In genomic region chr3:13014755-13015285, GRCh38 we compare ENCODE assay signal across 10 cellular contexts. TPM values are rescaled to one million over a fixed set of nuclear protein-coding genes. Genes with fewer than 3 reads are reported as not detected.
DNase-seq lines count a peak whose midpoint lies in the region; ATAC-seq and TF ChIP-seq lines count a peak whose summit lies in the region.
"Had no signal": no experiment of that assay in that cellular context is flagged by ENCODE, and none has a peak within 500 bp of the region (broad histone marks: within the 10 kb centered on the region; RNA-seq: fewer than 3 reads in every experiment).

No MANE protein-coding gene starts in this region.

- H3K36me3 ChIP-seq in OCI-LY7 (ENCODE audit: insufficient read depth, low read length) (peaks cover 13% of the 10 kb centered on the region), esophagus muscularis mucosa (no peaks in the 10 kb centered on the region), PC-9 (ENCODE audit: low read depth) (no peaks in the 10 kb centered on the region)

- peak overlapping the region; percentile 94 for H3K4me3 Mint-ChIP-seq in T-helper 1 cell treated with Interleukin-12 subunit alpha and Interleukin-12 subunit beta and Interleukin-4 antibody, amounts not matched to agents 30 μg/mL and 1 μg/mL, for 36 hours

- H3K9me3 Mint-ChIP-seq in T-helper 1 cell treated with Interleukin-12 subunit alpha and Interleukin-12 subunit beta and Interleukin-4 antibody, amounts not matched to agents 30 μg/mL and 1 μg/mL, for 36 hours = no peaks in the 10 kb centered on the region

- BruUV-seq in OCI-LY7 (replicated peaks; lab: Mats Ljungman, UMichigan) (no TSS peak), PC-9 (replicated peaks; lab: Mats Ljungman, UMichigan) (no TSS peak)

- no peak overlapping the region for H2AFZ ChIP-seq in OCI-LY7 (ENCODE audit: low read length)
- H2AFZ ChIP-seq in PC-9 = no peak overlapping the region

- peak overlapping the region; percentile 93 for H3K4me2 ChIP-seq in OCI-LY7 (ENCODE audit: low read length)
- H3K4me2 ChIP-seq in PC-9 = no peak overlapping the region

- H3K4me1 Mint-ChIP-seq in T-helper 1 cell treated with Interleukin-12 subunit alpha and Interleukin-12 subunit beta and Interleukin-4 antibody, amounts not matched to agents 30 μg/mL and 1 μg/mL, for 36 hours (ENCODE audit: low read depth) = peaks cover 58% of the 10 kb centered on the region

- peaks cover 18% of the 10 kb centered on the region for H3K36me3 Mint-ChIP-seq in T-helper 1 cell treated with Interleukin-12 subunit alpha and Interleukin-12 subunit beta and Interleukin-4 antibody, amounts not matched to agents 30 μg/mL and 1 μg/mL, for 36 hours (ENCODE audit: low read depth)

- peak overlapping the region; percentile 97 for H3K27ac ChIP-seq in OCI-LY7 (ENCODE audit: low read depth, low read length, poor library complexity, severe bottlenecking)
- H3K27ac ChIP-seq in esophagus muscularis mucosa (replicated peaks in 1 of 4) = peak overlapping the region; percentile 68 to 80 (median 68)
- peak overlapping the region; percentile 66 to 97 (median 90) for H3K27ac ChIP-seq in skin epidermis
- no peak overlapping the region for H3K27ac ChIP-seq in PC-9
- H3K27ac ChIP-seq: 22Rv1 had no signal

- CTCF ChIA-PET in OCI-LY7 (lab: Charles Lee; ENCODE audit: unreplicated experiment) (interaction anchor here (0.6 kb wide), 1 partner anchor 31 kb away, joined by 3 read pairs; no protein-coding TSS in a partner anchor), PC-9 (lab: Charles Lee) (no interaction called here)

- H3K9me3 ChIP-seq in OCI-LY7 (ENCODE audit: low read length) (no peaks in the 10 kb centered on the region), esophagus muscularis mucosa (no peaks in the 10 kb centered on the region), PC-9 (ENCODE audit: insufficient read depth, low read depth) (no peaks in the 10 kb centered on the region)

- no peak for TF ChIP-seq POLR2A in esophagus muscularis mucosa (IDR thresholded peaks at IDR 0.05; ENCODE audit: low read depth)

- DNase-seq in T-helper 1 cell (no peak), OCI-LY7 (ENCODE audit: low spot score) (no peak), esophagus muscularis mucosa (ENCODE audit: extremely low spot score) (no peak), PC-9 (no peak), AG08396 (ENCODE audit: low spot score) (no peak)
- DNase-seq: NCI-H2107 had no signal

- TF ChIP-seq EP300 in esophagus muscularis mucosa (IDR thresholded peaks at IDR 0.05) = no peak

- H4K20me1 ChIP-seq in OCI-LY7 (ENCODE audit: insufficient read depth, low read length) (no peaks in the 10 kb centered on the region), PC-9 (ENCODE audit: insufficient read depth) (no peaks in the 10 kb centered on the region)

- intact Hi-C loops in OCI-LY7 (cut with micrococcal nuclease; ENCODE audit: unreplicated experiment) (loop anchor here (1.0 to 10.0 kb wide), 4 partner anchors 20 to 1670 kb away; no protein-coding TSS in a partner anchor), esophagus muscularis mucosa (cut with DNase I) (no loop called here), PC-9 (cut with micrococcal nuclease; ENCODE audit: unreplicated experiment) (no loop called here)

- ATAC-seq in GM21825 (IDR thresholded peaks at IDR 0.05; ENCODE audit: unreplicated experiment) = no peak

- H3F3A ChIP-seq in PC-9 (ENCODE audit: insufficient read depth, low read depth) = peaks cover 34% of the 10 kb centered on the region

- TF ChIP-seq CTCF in OCI-LY7 (conservative IDR thresholded peaks at IDR 0.05; ENCODE audit: low read length) (no peak), esophagus muscularis mucosa (IDR thresholded peaks at IDR 0.05) (no peak), PC-9 (conservative IDR thresholded peaks at IDR 0.05) (no peak)

- H3K27ac Mint-ChIP-seq in T-helper 1 cell treated with Interleukin-12 subunit alpha and Interleukin-12 subunit beta and Interleukin-4 antibody, amounts not matched to agents 30 μg/mL and 1 μg/mL, for 36 hours = peak overlapping the region; percentile 100

- H3K27me3 Mint-ChIP-seq in T-helper 1 cell treated with Interleukin-12 subunit alpha and Interleukin-12 subunit beta and Interleukin-4 antibody, amounts not matched to agents 30 μg/mL and 1 μg/mL, for 36 hours (ENCODE audit: low read depth) = no peaks in the 10 kb centered on the region

- H3K9me2 ChIP-seq in OCI-LY7 (ENCODE audit: insufficient read depth, low read length) = no peaks in the 10 kb centered on the region
- H3K9me2 ChIP-seq in PC-9 (ENCODE audit: insufficient read depth) = no peaks in the 10 kb centered on the region

- H3K27me3 ChIP-seq in esophagus muscularis mucosa (no peaks in the 10 kb centered on the region), PC-9 (ENCODE audit: insufficient read depth, low read depth) (no peaks in the 10 kb centered on the region)

- H3K4me3 ChIP-seq in OCI-LY7 (ENCODE audit: low read depth, low read length, poor library complexity, severe bottlenecking) (peak overlapping the region; percentile 64), esophagus muscularis mucosa (peak overlapping the region; percentile 22 to 47 (median 30)), skin epidermis (peak overlapping the region; percentile 17 to 38 (median 22)), PC-9 (no peak overlapping the region)

- POLR2A ChIA-PET in OCI-LY7 (lab: Charles Lee) (interaction anchor here (0.6 to 6.2 kb wide), 5 partner anchors 16 to 70 kb away, joined by 3 to 34 read pairs (median 3); no protein-coding TSS in a partner anchor), PC-9 (lab: Charles Lee; ENCODE audit: unreplicated experiment) (no interaction called here)

- H3K4me1 ChIP-seq in OCI-LY7 (ENCODE audit: insufficient read depth, low read length, poor library complexity, severe bottlenecking) (peaks cover 99% of the 10 kb centered on the region), esophagus muscularis mucosa (peaks cover 27 to 46% (median 42%) of the 10 kb centered on the region in 4 donors), PC-9 (replicated peaks; ENCODE audit: insufficient read depth) (peaks cover 50% of the 10 kb centered on the region)

- 70% methylated on average over 4 of the region's 6 CpGs for WGBS in esophagus muscularis mucosa

- H3K79me2 ChIP-seq in OCI-LY7 (ENCODE audit: insufficient read depth, low read depth, low read length) (peaks cover 78% of the 10 kb centered on the region), PC-9 (ENCODE audit: low read depth) (peaks cover 25% of the 10 kb centered on the region; the same call in 1 of the 2 replicates)

RNA-seq across cellular contexts. Expression of gene IQSEC1, which starts 58.4 kb away (rescaled TPM):
- 24.3 and 25.2 TPM in 2 replicates for total RNA-seq in OCI-LY7 (2014; rRNA removed; shearing (Covaris generic))
- total RNA-seq in OCI-LY7 (2022) (56.3 and 70.1 TPM in 2 replicates), esophagus muscularis mucosa (10 to 100 TPM; 56.1 to 99.5 (median 78.2) TPM), PC-9 (2021) (30.1 and 30.7 TPM in 2 replicates)
